Comparison of ENCODE assay signal across 28 cellular contexts in the genomic region with DNA sequence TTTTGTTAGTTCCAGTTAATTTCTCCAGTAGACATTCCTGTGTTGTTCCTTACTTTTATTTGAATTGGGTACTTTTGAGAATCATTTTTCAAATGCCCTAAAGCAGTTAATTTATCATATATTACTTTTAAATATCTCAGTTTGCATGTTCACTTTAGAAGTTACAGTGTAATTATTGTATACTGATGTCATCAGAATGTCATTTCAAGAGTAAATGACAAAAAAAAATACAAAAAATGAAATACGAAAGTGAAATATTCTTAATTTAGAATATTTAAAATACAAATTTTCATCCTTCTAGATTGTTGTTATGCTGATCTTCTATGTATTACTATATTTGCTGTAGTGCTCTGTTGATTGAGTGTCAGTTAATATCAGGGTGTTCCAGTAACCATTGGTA.
"Had no signal": no experiment of that assay in that cellular context is flagged by ENCODE, and none has a peak within 500 bp of the region (broad histone marks: within the 10 kb centered on the region; RNA-seq: fewer than 3 reads in every experiment).

No MANE protein-coding gene starts in this region.

- DNase-seq: hypothalamus; immature natural killer cell; islet precursor cell; kidney glomerular epithelial cell; left colon; left lung; lower lobe of right lung; mammary epithelial cell; mesenchymal stem cell; naive thymus-derived CD8-positive, alpha-beta T cell; nucleus accumbens; pancreas; posterior cingulate gyrus; retina; right cardiac atrium; spleen; stimulated activated CD4-positive, alpha-beta T cell treated with anti-CD3 and anti-CD28 coated beads, Interleukin-4, amount 100 ng/mL, for 24 hours; stimulated activated naive CD4-positive, alpha-beta T cell treated with Interleukin-2 at 50 U/mL for 16 hours; stimulated activated naive CD8-positive, alpha-beta T cell treated with anti-CD3 and anti-CD28 coated beads, Interleukin-15, amount 100 ng/mL, for 72 hours; testis; thyroid gland; transverse colon; upper lobe of left lung had no signal

- H3K27me3 ChIP-seq: left lung, pancreas, spleen, testis, thyroid gland, transverse colon, upper lobe of left lung, vagina had no signal

- ATAC-seq: left colon; left lung; lower lobe of right lung; naive thymus-derived CD8-positive, alpha-beta T cell; pancreas; right cardiac atrium; sciatic nerve; stimulated activated effector memory CD8-positive, alpha-beta T cell treated with anti-CD3 and anti-CD28 coated beads, Interleukin-12 subunit alpha, Interleukin-12 subunit beta, amount 100 ng/mL, for 72 hours; stimulated activated naive CD8-positive, alpha-beta T cell treated with anti-CD3 and anti-CD28 coated beads, Interleukin-15, amount 100 ng/mL, for 72 hours had no signal

- H3K4me1 ChIP-seq: lower lobe of right lung, pancreas, prostate gland, testis, thyroid gland had no signal

- H3K36me3 ChIP-seq: prostate gland had no signal

- FAIRE-seq: pancreas had no signal

- H3K9me3 ChIP-seq: left lung, lower lobe of right lung, pancreas, prostate gland, testis, thyroid gland, transverse colon, upper lobe of left lung, vagina had no signal

- H3K27ac ChIP-seq: left lung, lower lobe of right lung, pancreas, prostate gland, skin epidermis, testis, thyroid gland, transverse colon, upper lobe of left lung, vagina had no signal

- H3K4me3 ChIP-seq: left lung, lower lobe of right lung, pancreas, prostate gland, skin epidermis, spleen, testis, thyroid gland, transverse colon, upper lobe of left lung, vagina had no signal
